ENCODE assay signal across 16 cellular contexts in genomic region chr11:108226036-108226435, GRCh38. TPM values are rescaled to one million over a fixed set of nuclear protein-coding genes. Genes with fewer than 3 reads are reported as not detected.
DNase-seq lines count a peak whose midpoint lies in the region; ATAC-seq, FAIRE-seq and TF ChIP-seq lines count a peak whose summit lies in the region.
"Had no signal": no experiment of that assay in that cellular context is flagged by ENCODE, and none has a peak within 500 bp of the region (broad histone marks: within the 10 kb centered on the region; RNA-seq: fewer than 3 reads in every experiment).

No MANE protein-coding gene starts in this region.

- no TSS peak for BruUV-seq in GM12878 (replicated peaks; lab: Mats Ljungman, UMichigan)

- H3K4me3 ChIP-seq in DOHH2 (ENCODE audit: low read length): peak overlapping the region; percentile 87
- H3K4me3 ChIP-seq in GM12878: peak overlapping the region; percentile 7; the same call in 1 of the 2 replicates
- H3K4me3 ChIP-seq: mucosa of descending colon, ovary had no signal

- H3K4me2 ChIP-seq in DOHH2 (ENCODE audit: low read length) (peak overlapping the region; percentile 97), GM12878 (ENCODE audit: control insufficient read depth, insufficient read depth) (peak overlapping the region; percentile 98)

- H3K4me1 Mint-ChIP-seq in activated CD4-positive, alpha-beta T cell treated with anti-CD3 and anti-CD28 coated beads for 36 hours: peaks cover 48% of the 10 kb centered on the region
- H3K4me1 Mint-ChIP-seq in neural crest cell: peaks cover 12% of the 10 kb centered on the region

- intact Hi-C loops in activated CD4-positive, alpha-beta T cell treated with anti-CD3 and anti-CD28 coated beads for 36 hours (cut with DNase I, micrococcal nuclease): loop anchor here (5.0 to 10.0 kb wide), 5 partner anchors 221 to 661 kb away; partner anchors contain the start of genes ALKBH8 (in 1 of the 2), CUL5 (in 1 of the 2) and POGLUT3 (in 1 of the 2)
- intact Hi-C loops in GM12878 (cut with micrococcal nuclease; ENCODE audit: unreplicated experiment): loop anchor here (10.0 kb wide), 2 partner anchors 239 to 269 kb away; partner anchors contain the start of genes C11orf65 and POGLUT3

- CTCF ChIA-PET in activated CD4-positive, alpha-beta T cell treated with anti-CD3 and anti-CD28 coated beads for 36 hours (lab: Charles Lee): interaction anchor here (7.2 kb wide), 1 partner anchor 13 kb away, joined by 91 read pairs; no protein-coding TSS in a partner anchor
- CTCF ChIA-PET in GM12878 (lab: Yijun Ruan, JAX): interaction anchor here (0.5 to 2.7 kb wide), 4 partner anchors 11 to 375 kb away, joined by 3 to 17 read pairs (median 4); no protein-coding TSS in a partner anchor

- TF ChIP-seq EP300 in GM12878 (IDR thresholded peaks at IDR 0.05; ENCODE audit: borderline replicate concordance in 1 of 2, control insufficient read depth in 1 of 2, low read depth in 2 of 2, low read length in 2 of 2): no peak

- RAD21 ChIA-PET in GM12878 (lab: Charles Lee; ENCODE audit: unreplicated experiment): interaction anchor here (1.0 to 7.0 kb wide), 3 partner anchors 10 to 439 kb away, joined by 3 to 82 read pairs (median 4); partner anchors contain the start of genes CUL5 and DDX10

- peak overlapping the region; percentile 91 for H3K27ac ChIP-seq in DOHH2 (ENCODE audit: low read depth, low read length)
- H3K27ac ChIP-seq in GM12878 (ENCODE audit: control insufficient read depth, insufficient read depth): peak overlapping the region; percentile 99
- H3K27ac ChIP-seq: ovary had no signal

- 100% methylated on average over 2 of the region's 2 CpGs for WGBS in GM12878 (ENCODE audit: insufficient coverage, insufficient replicate concordance, low lambda C conversion rate, missing lambda C conversion rate)

- peaks cover 24% of the 10 kb centered on the region for H3K36me3 Mint-ChIP-seq in activated CD4-positive, alpha-beta T cell treated with anti-CD3 and anti-CD28 coated beads for 36 hours (ENCODE audit: low read depth)
- H3K36me3 Mint-ChIP-seq in neural crest cell (ENCODE audit: low read depth): peaks cover 3% of the 10 kb centered on the region

- TF ChIP-seq RAD21 in GM12878 (IDR thresholded peaks at IDR 0.05; ENCODE audit: insufficient read depth, low read depth, low read length): no peak

- in situ Hi-C loops in GM12878 (cut with MboI): no loop called here

- no peak for TF ChIP-seq CTCF in DOHH2 (IDR thresholded peaks at IDR 0.05; ENCODE audit: low read depth, low read length, poor library complexity, severe bottlenecking)
- no peak for TF ChIP-seq CTCF in GM12878 (IDR thresholded peaks at IDR 0.05 in 2 of 3, conservative IDR thresholded peaks at IDR 0.05 in 1 of 3; ENCODE audit: control insufficient read depth in 2 of 3, extremely low read depth in 1 of 3, insufficient read depth in 1 of 3, low read depth in 3 of 3, low read length in 3 of 3)
- TF ChIP-seq CTCF in neural crest cell (conservative IDR thresholded peaks at IDR 0.05): no peak

- peaks cover 5% of the 10 kb centered on the region for H4K20me1 ChIP-seq in DOHH2 (ENCODE audit: control insufficient read depth, insufficient read depth, low read depth, low read length)
- no peaks in the 10 kb centered on the region for H4K20me1 ChIP-seq in GM12878 (ENCODE audit: control insufficient read depth, insufficient read depth)

- no peak for TF ChIP-seq POLR2A in GM12878 (IDR thresholded peaks at IDR 0.05; ENCODE audit: low read depth, low read length)

- H3K9ac ChIP-seq in GM12878 (ENCODE audit: control insufficient read depth, insufficient read depth, low read length): no peak overlapping the region; the same call in 1 of the 2 replicates

- H3K27ac Mint-ChIP-seq in activated CD4-positive, alpha-beta T cell treated with anti-CD3 and anti-CD28 coated beads for 36 hours: peak overlapping the region; percentile 92
- no peak overlapping the region for H3K27ac Mint-ChIP-seq in neural crest cell (ENCODE audit: unreplicated experiment)

- H3K9me2 ChIP-seq in DOHH2 (replicated peaks; ENCODE audit: control insufficient read depth, low read length): no peaks in the 10 kb centered on the region

- H3K4me3 Mint-ChIP-seq in activated CD4-positive, alpha-beta T cell treated with anti-CD3 and anti-CD28 coated beads for 36 hours: no peak overlapping the region
- H3K4me3 Mint-ChIP-seq in neural crest cell: peak overlapping the region; percentile 52
- H3K4me3 Mint-ChIP-seq: central memory CD8-positive, alpha-beta T cell had no signal

- H3K9me3 Mint-ChIP-seq in activated CD4-positive, alpha-beta T cell treated with anti-CD3 and anti-CD28 coated beads for 36 hours (ENCODE audit: low read depth): no peaks in the 10 kb centered on the region
- no peaks in the 10 kb centered on the region for H3K9me3 Mint-ChIP-seq in neural crest cell
- H3K9me3 Mint-ChIP-seq: central memory CD8-positive, alpha-beta T cell had no signal

- H3K4me1 ChIP-seq in DOHH2 (ENCODE audit: control insufficient read depth, low read length) (peaks cover 47% of the 10 kb centered on the region), GM12878 (ENCODE audit: control insufficient read depth, insufficient read depth, low read length) (peaks cover 21% of the 10 kb centered on the region)

- H3K27me3 ChIP-seq in DOHH2 (ENCODE audit: control insufficient read depth, low read length) (no peaks in the 10 kb centered on the region), GM12878 (replicated peaks in 1 of 2; ENCODE audit: control insufficient read depth in 2 of 2, insufficient read depth in 2 of 2, low read length in 1 of 2) (no peaks in the 10 kb centered on the region)
- H3K27me3 ChIP-seq: ovary, upper lobe of right lung had no signal

- H3K36me3 ChIP-seq in DOHH2 (ENCODE audit: control insufficient read depth, low read length) (peaks cover 86% of the 10 kb centered on the region), GM12878 (ENCODE audit: control insufficient read depth in 2 of 2, insufficient read depth in 2 of 2, low read length in 1 of 2) (no peaks in the 10 kb centered on the region; a peak in 1 of 4 replicates)
- H3K36me3 ChIP-seq: ovary had no signal

- H3F3A ChIP-seq in DOHH2 (ENCODE audit: control insufficient read depth, insufficient read depth): peaks cover 37% of the 10 kb centered on the region

- no peak overlapping the region for H2AFZ ChIP-seq in GM12878 (ENCODE audit: control insufficient read depth, low read depth, low read length)

- H3K27me3 Mint-ChIP-seq in activated CD4-positive, alpha-beta T cell treated with anti-CD3 and anti-CD28 coated beads for 36 hours: no peaks in the 10 kb centered on the region
- no peaks in the 10 kb centered on the region for H3K27me3 Mint-ChIP-seq in neural crest cell (ENCODE audit: low read depth)
- H3K27me3 Mint-ChIP-seq: central memory CD8-positive, alpha-beta T cell had no signal

- POLR2A ChIA-PET in activated CD4-positive, alpha-beta T cell treated with anti-CD3 and anti-CD28 coated beads for 36 hours (lab: Charles Lee): interaction anchor here (0.8 to 1.8 kb wide), 4 partner anchors 9 to 21 kb away, joined by 3 to 15 read pairs (median 6); no protein-coding TSS in a partner anchor
- POLR2A ChIA-PET in GM12878 (lab: Charles Lee): interaction anchor here (0.6 to 4.1 kb wide), 5 partner anchors 10 to 333 kb away, joined by 3 to 43 read pairs (median 3); no protein-coding TSS in a partner anchor

- no peak for DNase-seq in activated CD4-positive, alpha-beta T cell treated with anti-CD3 and anti-CD28 coated beads for 36 hours
- no peak for DNase-seq in activated CD4-positive, alpha-beta T cell treated with anti-CD3 and anti-CD28 coated beads for 1 hour
- DNase-seq in GM12878 (ENCODE audit: low read depth, low spot score): no peak
- no peak for DNase-seq in neural crest cell (ENCODE audit: low read depth, low spot score)
- DNase-seq in NCI-H128 (lab: John Stamatoyannopoulos, UW; ENCODE audit: unreplicated experiment): no peak
- DNase-seq in effector CD4-positive, alpha-beta T cell: no peak
- DNase-seq: hypothalamus, IMR-90, mucosa of descending colon, NCI-H1092, ovary, upper lobe of right lung had no signal

- no peak for FAIRE-seq in GM12878 (lab: Jason Lieb, UNC)
- FAIRE-seq: endometrium had no signal

- peaks cover 90% of the 10 kb centered on the region for H3K79me2 ChIP-seq in DOHH2 (ENCODE audit: control insufficient read depth, low read length)
- peaks cover 62% of the 10 kb centered on the region for H3K79me2 ChIP-seq in GM12878 (ENCODE audit: control insufficient read depth, insufficient read depth, low read length)

- H3K9me3 ChIP-seq in DOHH2 (ENCODE audit: control insufficient read depth, insufficient read depth, low read length) (no peaks in the 10 kb centered on the region), GM12878 (replicated peaks; ENCODE audit: control insufficient read depth, insufficient read depth, low read length) (no peaks in the 10 kb centered on the region)
- H3K9me3 ChIP-seq: mucosa of descending colon, ovary, upper lobe of right lung had no signal

- SMC1A ChIA-PET in GM12878 (lab: Charles Lee; ENCODE audit: uncharacterized antibody, unreplicated experiment): interaction anchor here (0.6 to 7.9 kb wide), 9 partner anchors 10 to 421 kb away, joined by 3 to 112 read pairs (median 4); no protein-coding TSS in a partner anchor

- ATAC-seq in activated CD4-positive, alpha-beta T cell treated with anti-CD3 and anti-CD28 coated beads for 36 hours: no peak
- no peak for ATAC-seq in GM12878
- ATAC-seq in GM19463 (IDR thresholded peaks at IDR 0.05; ENCODE audit: unreplicated experiment): no peak
- ATAC-seq: mucosa of descending colon, upper lobe of right lung had no signal

RNA-seq across cellular contexts. Expression of gene ATM, which starts 3.2 kb away (rescaled TPM):
- total RNA-seq in activated CD4-positive, alpha-beta T cell treated with anti-CD3 and anti-CD28 coated beads for 36 hours: 10 to 100 TPM; 32.8 to 36.1 TPM
- total RNA-seq in GM12878 (2013; cell fraction: nucleolus; rRNA removed): 988 and 998 TPM in 2 replicates
- total RNA-seq in GM12878 (2014; rRNA removed) (56.1 and 57.5 TPM in 2 replicates), GM12878 (2014; rRNA removed; fragmentation: Illumina TruSeq; extraction: Trizol) (84.6 and 91.5 TPM in 2 replicates), GM12878 (2021) (53.7 and 58.4 TPM in 2 replicates), neural crest cell (68.5 and 77.3 TPM in 2 replicates)
- polyA plus RNA-seq in GM12878 (2011; ENCODE audit: low read depth): 40.3 TPM
- polyA plus RNA-seq in GM12878 (2011; rRNA removed) (90.7 and 168 TPM in 2 replicates), GM12878 (2014; fragmentation: Illumina TruSeq; extraction: Trizol) (45.0 and 70.6 TPM in 2 replicates), GM12878 (2014; fragmentation: Nextera tagmentation; extraction: Ambion mirVana) (10 to 100 TPM; 10.0 to 10.5 TPM), GM12878 (2014; rRNA removed) (26.8 and 35.5 TPM in 2 replicates), GM12878 (2016; fragmentation: Nextera tagmentation; extraction: Ambion mirVana) (10 to 100 TPM; 14.6 to 19.5 TPM)
- 27.5 and 35.1 TPM in 2 replicates for polyA plus RNA-seq in GM12878 (2011; cell fraction: cytosol; rRNA removed)
- polyA plus RNA-seq in GM12878 (2011; cell fraction: nucleus; rRNA removed): 123 and 184 TPM in 2 replicates
- polyA plus RNA-seq in GM12878 (2012): 60.6 and 61.4 TPM in 2 replicates
- 120 and 136 TPM in 2 replicates for polyA minus RNA-seq in GM12878 (2011; rRNA and poly(A)+ RNA removed)
- polyA minus RNA-seq in GM12878 (2011; cell fraction: cytosol; rRNA and poly(A)+ RNA removed): 40.5 and 55.9 TPM in 2 replicates
- 184 and 361 TPM in 2 replicates for polyA minus RNA-seq in GM12878 (2011; cell fraction: nucleus; rRNA and poly(A)+ RNA removed)

RNA-seq across cellular contexts. Expression of gene NPAT, which starts 3.6 kb away (rescaled TPM):
- total RNA-seq in activated CD4-positive, alpha-beta T cell treated with anti-CD3 and anti-CD28 coated beads for 36 hours: 10 to 100 TPM; 28.4 to 45.2 TPM
- total RNA-seq in GM12878 (2013; cell fraction: nucleolus; rRNA removed): 104 and 106 TPM in 2 replicates
- total RNA-seq in GM12878 (2014; rRNA removed) (17.9 and 19.9 TPM in 2 replicates), GM12878 (2014; rRNA removed; fragmentation: Illumina TruSeq; extraction: Trizol) (31.6 and 32.8 TPM in 2 replicates), GM12878 (2021) (21.1 and 22.7 TPM in 2 replicates), neural crest cell (14.5 and 17.1 TPM in 2 replicates)
- 3.7 TPM for polyA plus RNA-seq in GM12878 (2011; ENCODE audit: low read depth)
- polyA plus RNA-seq in GM12878 (2011; rRNA removed) (19.4 and 27.1 TPM in 2 replicates), GM12878 (2014; fragmentation: Illumina TruSeq; extraction: Trizol) (22.7 and 26.4 TPM in 2 replicates), GM12878 (2014; fragmentation: Nextera tagmentation; extraction: Ambion mirVana) (1 to 10 TPM; 7.5 to 9.8 TPM), GM12878 (2014; rRNA removed) (13.5 and 15.7 TPM in 2 replicates), GM12878 (2016; fragmentation: Nextera tagmentation; extraction: Ambion mirVana) (10 to 100 TPM; 20.9 to 23.7 TPM)
- polyA plus RNA-seq in GM12878 (2011; cell fraction: cytosol; rRNA removed): 8.4 and 8.9 TPM in 2 replicates
- polyA plus RNA-seq in GM12878 (2011; cell fraction: nucleus; rRNA removed): 14.0 and 16.3 TPM in 2 replicates
- 6.6 and 11.2 TPM in 2 replicates for polyA plus RNA-seq in GM12878 (2012)
- polyA minus RNA-seq in GM12878 (2011; rRNA and poly(A)+ RNA removed): 34.6 and 50.3 TPM in 2 replicates
- polyA minus RNA-seq in GM12878 (2011; cell fraction: cytosol; rRNA and poly(A)+ RNA removed): 11.4 and 12.4 TPM in 2 replicates
- polyA minus RNA-seq in GM12878 (2011; cell fraction: nucleus; rRNA and poly(A)+ RNA removed): 22.7 and 27.8 TPM in 2 replicates
